13 cellular contexts compared by ENCODE assay signal in the genomic region with DNA sequence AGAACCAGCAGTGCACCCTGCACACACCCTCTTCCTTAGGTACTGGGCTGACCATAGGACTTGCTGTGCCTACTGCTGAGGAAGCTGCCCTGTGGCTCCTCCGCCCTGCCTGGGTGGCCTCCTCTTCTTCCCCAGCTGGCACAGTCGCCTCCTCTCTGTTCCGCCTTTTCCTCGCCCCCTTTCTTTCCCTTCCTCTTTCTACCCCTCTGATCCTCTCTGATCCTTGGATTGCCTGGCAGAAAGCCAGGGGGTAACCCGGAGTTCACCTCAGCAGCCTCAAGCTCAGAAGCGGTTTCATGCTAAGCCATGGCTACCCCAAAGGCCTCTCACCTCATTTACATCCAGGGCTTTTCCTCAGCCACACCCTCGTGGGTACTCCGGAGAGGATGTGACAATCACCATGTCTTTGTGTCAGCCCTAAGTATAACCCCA.
DNase-seq lines count a peak whose midpoint lies in the region; ATAC-seq, FAIRE-seq and TF ChIP-seq lines count a peak whose summit lies in the region.
"Had no signal": no experiment of that assay in that cellular context is flagged by ENCODE, and none has a peak within 500 bp of the region (broad histone marks: within the 10 kb centered on the region; RNA-seq: fewer than 3 reads in every experiment).

No MANE protein-coding gene starts in this region.

- in situ Hi-C loops in GM12878 (cut with MboI): loop anchor here (10.0 kb wide), 1 partner anchor 355 kb away; no protein-coding TSS in a partner anchor

- SMC1A ChIA-PET in GM12878 (lab: Charles Lee; ENCODE audit: uncharacterized antibody, unreplicated experiment): interaction anchor here (0.6 to 1.5 kb wide), 3 partner anchors 11 to 672 kb away, joined by 3 to 4 read pairs (median 4); no protein-coding TSS in a partner anchor

- H3K27me3 ChIP-seq in GM12878 (replicated peaks in 1 of 2; ENCODE audit: control insufficient read depth in 2 of 2, insufficient read depth in 2 of 2, low read length in 1 of 2): peaks cover 0 to 2% of the 10 kb centered on the region in 2 experiments; a peak in 1 of 4 replicates
- no peaks in the 10 kb centered on the region for H3K27me3 ChIP-seq in mesendoderm (ENCODE audit: insufficient read depth, low read length, poor library complexity)
- H3K27me3 ChIP-seq in upper lobe of right lung: no peaks in the 10 kb centered on the region
- H3K27me3 ChIP-seq in PC-3 (ENCODE audit: low read length): no peaks in the 10 kb centered on the region
- H3K27me3 ChIP-seq: colonic mucosa, ovary had no signal

- FAIRE-seq in GM12878 (lab: Jason Lieb, UNC): no peak

- H3F3A ChIP-seq in PC-3 (ENCODE audit: low read length, unreplicated experiment): no peaks in the 10 kb centered on the region

- TF ChIP-seq EP300 in GM12878 (IDR thresholded peaks at IDR 0.05; ENCODE audit: borderline replicate concordance in 1 of 2, control insufficient read depth in 1 of 2, low read depth in 2 of 2, low read length in 2 of 2): no peak

- H3K36me3 ChIP-seq in GM12878 (ENCODE audit: control insufficient read depth in 2 of 2, insufficient read depth in 2 of 2, low read length in 1 of 2) (no peaks in the 10 kb centered on the region), mesendoderm (ENCODE audit: control insufficient read depth, insufficient read depth, low read length) (no peaks in the 10 kb centered on the region), upper lobe of right lung (no peaks in the 10 kb centered on the region), PC-3 (ENCODE audit: low read depth, low read length) (no peaks in the 10 kb centered on the region)
- H3K36me3 ChIP-seq: colonic mucosa, ovary had no signal

- H4K8ac ChIP-seq in mesendoderm (ENCODE audit: low read depth, low read length): no peak overlapping the region

- H3K9me2 ChIP-seq in PC-3 (replicated peaks; ENCODE audit: low read length): no peaks in the 10 kb centered on the region

- H3K18ac ChIP-seq in mesendoderm (ENCODE audit: low read length): no peak overlapping the region

- H2AK5ac ChIP-seq in mesendoderm (ENCODE audit: low read length): no peak overlapping the region

- H3K27ac ChIP-seq in GM12878 (ENCODE audit: control insufficient read depth, insufficient read depth): no peak overlapping the region
- H3K27ac ChIP-seq in mesendoderm (ENCODE audit: low read depth, low read length): no peak overlapping the region
- no peak overlapping the region for H3K27ac ChIP-seq in upper lobe of right lung
- H3K27ac ChIP-seq in PC-3 (ENCODE audit: low read length): no peak overlapping the region
- H3K27ac ChIP-seq: 22Rv1 had no signal

- H2AFZ ChIP-seq in GM12878 (ENCODE audit: control insufficient read depth, low read depth, low read length): no peak overlapping the region
- H2AFZ ChIP-seq in PC-3 (ENCODE audit: low read length): no peak overlapping the region

- peak overlapping the region; percentile 30 for H3K56ac ChIP-seq in mesendoderm (ENCODE audit: low read length)

- no peaks in the 10 kb centered on the region for H3K79me2 ChIP-seq in GM12878 (ENCODE audit: control insufficient read depth, insufficient read depth, low read length)
- H3K79me2 ChIP-seq in mesendoderm (ENCODE audit: control insufficient read depth, insufficient read depth, low read length): no peaks in the 10 kb centered on the region
- no peaks in the 10 kb centered on the region for H3K79me2 ChIP-seq in PC-3 (ENCODE audit: low read length)

- BruUV-seq in GM12878 (replicated peaks; lab: Mats Ljungman, UMichigan) (no TSS peak), PC-3 (replicated peaks; lab: Mats Ljungman, UMichigan) (no TSS peak)

- no peak overlapping the region for H3K4ac ChIP-seq in mesendoderm (ENCODE audit: low read depth, low read length)

- TF ChIP-seq RAD21 in GM12878 (IDR thresholded peaks at IDR 0.05; ENCODE audit: insufficient read depth, low read depth, low read length): no peak

- no peaks in the 10 kb centered on the region; the same call in 2 of the 3 replicates for H3K9me3 ChIP-seq in GM12878 (replicated peaks; ENCODE audit: control insufficient read depth, insufficient read depth, low read length)
- no peaks in the 10 kb centered on the region for H3K9me3 ChIP-seq in upper lobe of right lung
- no peaks in the 10 kb centered on the region for H3K9me3 ChIP-seq in PC-3 (ENCODE audit: low read length)
- H3K9me3 ChIP-seq: colonic mucosa, ovary had no signal

- CTCF ChIA-PET in GM12878 (lab: Yijun Ruan, JAX) (interaction anchor here (0.6 to 1.8 kb wide), 4 partner anchors 11 to 1417 kb away, joined by 3 to 5 read pairs (median 3); no protein-coding TSS in a partner anchor), PC-3 (lab: Charles Lee) (no interaction called here)

- no peak for TF ChIP-seq POLR2A in GM12878 (IDR thresholded peaks at IDR 0.05; ENCODE audit: low read depth, low read length)

- H3K79me1 ChIP-seq in mesendoderm (ENCODE audit: low read length): no peaks in the 10 kb centered on the region

- TF ChIP-seq CTCF in GM12878 (IDR thresholded peaks at IDR 0.05 in 2 of 3, conservative IDR thresholded peaks at IDR 0.05 in 1 of 3; ENCODE audit: control insufficient read depth in 2 of 3, extremely low read depth in 1 of 3, insufficient read depth in 1 of 3, low read depth in 3 of 3, low read length in 3 of 3) (no peak), upper lobe of right lung (IDR thresholded peaks at IDR 0.05) (no peak), PC-3 (conservative IDR thresholded peaks at IDR 0.05; ENCODE audit: low read depth, low read length) (no peak)

- no peak overlapping the region for H2BK5ac ChIP-seq in mesendoderm (ENCODE audit: low read length)

- H2BK120ac ChIP-seq in mesendoderm (ENCODE audit: low read depth, low read length): no peak overlapping the region

- no peak overlapping the region for H4K5ac ChIP-seq in mesendoderm (ENCODE audit: low read length)

- H3K4me2 ChIP-seq in GM12878 (ENCODE audit: control insufficient read depth, insufficient read depth) (no peak overlapping the region; the same call in 1 of the 2 replicates), mesendoderm (ENCODE audit: low read length) (no peak overlapping the region), PC-3 (ENCODE audit: low read length) (no peak overlapping the region)

- H3K4me3 ChIP-seq in GM12878: no peak overlapping the region
- H3K4me3 ChIP-seq in mesendoderm (ENCODE audit: low read length): no peak overlapping the region
- H3K4me3 ChIP-seq in upper lobe of right lung: no peak overlapping the region
- no peak overlapping the region for H3K4me3 ChIP-seq in PC-3 (ENCODE audit: low read length)
- H3K4me3 ChIP-seq: colonic mucosa, ovary had no signal

- WGBS in GM12878 (ENCODE audit: insufficient coverage, insufficient replicate concordance, low lambda C conversion rate, missing lambda C conversion rate): 9% methylated on average over 8 of the region's 8 CpGs
- WGBS in mesendoderm (ENCODE audit: extremely low coverage, insufficient coverage, low lambda C conversion rate): no CpG with 5 or more reads among the region's 8 CpGs

- no peak overlapping the region for H3K9ac ChIP-seq in GM12878 (ENCODE audit: control insufficient read depth, insufficient read depth, low read length)
- H3K9ac ChIP-seq in mesendoderm (ENCODE audit: low read length): no peak overlapping the region
- H3K9ac ChIP-seq in PC-3 (ENCODE audit: low read length): no peak overlapping the region

- peaks cover 13% of the 10 kb centered on the region; the same call in 1 of the 2 replicates for H3K4me1 ChIP-seq in GM12878 (ENCODE audit: control insufficient read depth, insufficient read depth, low read length)
- H3K4me1 ChIP-seq in mesendoderm (ENCODE audit: control insufficient read depth, low read depth, low read length): no peaks in the 10 kb centered on the region
- peaks cover 4% of the 10 kb centered on the region for H3K4me1 ChIP-seq in upper lobe of right lung
- H3K4me1 ChIP-seq in PC-3 (ENCODE audit: insufficient read depth, low read length): 0 out of 2 replicates have a peak, but pooled peaks cover 3% of the 10 kb centered on the region
- H3K4me1 ChIP-seq: colonic mucosa had no signal

- RAD21 ChIA-PET in GM12878 (lab: Charles Lee; ENCODE audit: unreplicated experiment): interaction anchor here (0.8 to 0.9 kb wide), 2 partner anchors 9 to 361 kb away, joined by 3 read pairs; no protein-coding TSS in a partner anchor

- ATAC-seq in GM12878 (peak; percentile 47; the same call in 2 of the 3 replicates), upper lobe of right lung (peak; percentile 94), PC-3 (no peak)

- POLR2A ChIA-PET in GM12878 (lab: Charles Lee): interaction anchor here (0.7 kb wide), 1 partner anchor 907 kb away, joined by 4 read pairs; no protein-coding TSS in a partner anchor
- POLR2A ChIA-PET in PC-3 (lab: Charles Lee; ENCODE audit: unreplicated experiment): no interaction called here

- H4K20me1 ChIP-seq in GM12878 (ENCODE audit: control insufficient read depth, insufficient read depth) (no peaks in the 10 kb centered on the region), PC-3 (ENCODE audit: low read length) (no peaks in the 10 kb centered on the region)

- no peak overlapping the region for H3K23ac ChIP-seq in mesendoderm (ENCODE audit: low read length)

- no peak overlapping the region for H2BK15ac ChIP-seq in mesendoderm (replicated peaks; ENCODE audit: low read depth)

- DNase-seq in NCI-H82 (lab: John Stamatoyannopoulos, UW): peak; percentile 51
- no peak for DNase-seq in NCI-H82 treated with DMSO at 0.1 percent for 48 hours (lab: John Stamatoyannopoulos, UW; ENCODE audit: unreplicated experiment)
- DNase-seq in GM12878 (ENCODE audit: low read depth, low spot score): no peak
- no peak for DNase-seq in mesendoderm
- peak; percentile 80 for DNase-seq in upper lobe of right lung
- no peak for DNase-seq in PC-3
- DNase-seq in foreskin melanocyte: no peak
- no peak for DNase-seq in T-helper 2 cell
- DNase-seq: activated CD8-positive, alpha-beta memory T cell treated with anti-CD3 and anti-CD28 coated beads, Interleukin-2, amount 50 U/mL, for 48 hours; colonic mucosa; NCI-H226 had no signal

- intact Hi-C loops in GM12878 (cut with micrococcal nuclease; ENCODE audit: unreplicated experiment): no loop called here
- intact Hi-C loops in upper lobe of right lung (cut with DNase I): no loop called here
- intact Hi-C loops in PC-3 (cut with micrococcal nuclease): no loop called here

TF ChIP-seq in GM12878, 131 proteins besides CTCF, POLR2A, EP300 and RAD21 (continues in another document):
- TF ChIP-seq SPI1 (IDR thresholded peaks at IDR 0.05; ENCODE audit: borderline replicate concordance, insufficient read depth, low read depth, low read length): peak; percentile 62; the same call in 1 of the 2 replicates

Comparison
In these comparisons a context has a peak if more than half of its experiments do, and no peak if none do; other contexts are left out.
1. DNase-seq: peak in NCI-H82 (single experiment) and upper lobe of right lung (single experiment); none in NCI-H82 treated with DMSO at 0.1 percent for 48 hours (single experiment), GM12878 (single experiment), mesendoderm (single experiment), PC-3 (single experiment), foreskin melanocyte (single experiment) and T-helper 2 cell (0 of 5).